ENCODE assay signal across 9 cellular contexts in the genomic region with DNA sequence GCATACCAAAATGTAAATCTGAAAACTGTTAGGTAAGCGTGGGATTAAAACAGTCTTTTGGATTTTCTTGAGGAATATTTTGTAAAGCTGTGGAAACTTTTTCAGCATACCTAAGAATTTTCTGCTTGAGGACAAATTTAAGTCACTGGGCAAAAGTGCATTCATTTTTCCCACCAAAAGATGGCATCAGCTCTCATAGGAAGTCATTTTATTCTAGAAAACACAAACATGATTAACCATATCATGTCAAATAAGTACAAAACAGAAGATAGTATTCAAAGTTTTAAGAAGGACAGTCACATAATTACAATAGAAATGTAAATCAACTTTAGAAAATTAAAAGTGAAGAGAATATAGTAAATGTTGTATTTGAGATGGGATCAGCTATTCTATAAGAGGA.
A peak's percentile ranks its signal among the peaks of the same experiment; 100 is the strongest.
DNase-seq lines count a peak whose midpoint lies in the region; ATAC-seq and TF ChIP-seq lines count a peak whose summit lies in the region.
"Had no signal": no experiment of that assay in that cellular context is flagged by ENCODE, and none has a peak within 500 bp of the region (broad histone marks: within the 10 kb centered on the region; RNA-seq: fewer than 3 reads in every experiment).

No MANE protein-coding gene starts in this region.

- no peaks in the 10 kb centered on the region for H3K9me3 ChIP-seq in BE2C

- no peak overlapping the region for H3K4me3 ChIP-seq in BE2C (ENCODE audit: low read depth, low read length)
- H3K4me3 ChIP-seq: K562 had no signal

- no peak for DNase-seq in BE2C
- peak; percentile 37 for DNase-seq in HT1080 (ENCODE audit: low read depth)
- DNase-seq in amniotic epithelial cell (ENCODE audit: low read depth) = peak; percentile 42
- DNase-seq in kidney glomerular epithelial cell (lab: John Stamatoyannopoulos, UW) = peak; percentile 2
- DNase-seq in T1000 (lab: John Stamatoyannopoulos, UW) = no peak
- no peak for DNase-seq in NCI-H187 (lab: John Stamatoyannopoulos, UW)

- H3K27me3 ChIP-seq in BE2C = no peaks in the 10 kb centered on the region

- TF ChIP-seq CTCF in BE2C (IDR thresholded peaks at IDR 0.05; ENCODE audit: low read depth, low read length) = peak; percentile 66

- ATAC-seq in GM18870 (IDR thresholded peaks at IDR 0.05; ENCODE audit: unreplicated experiment) = no peak
- no peak for ATAC-seq in GM19324 (IDR thresholded peaks at IDR 0.05; ENCODE audit: low FRiP score, unreplicated experiment)
- ATAC-seq: K562 had no signal

- H3K4me1 ChIP-seq in BE2C = no peaks in the 10 kb centered on the region; the same call in 1 of the 2 replicates

- H3K36me3 ChIP-seq in BE2C = no peaks in the 10 kb centered on the region

Comparison
In these comparisons a context has a peak if more than half of its experiments do, and no peak if none do; other contexts are left out.
1. DNase-seq: peak in HT1080 (single experiment), amniotic epithelial cell (single experiment) and kidney glomerular epithelial cell (single experiment); none in BE2C (single experiment), T1000 (single experiment) and NCI-H187 (0 of 2).